In genomic region chr12:116691636-116692035, GRCh38 we compare ENCODE assay signal across 31 cellular contexts.
"Had no signal": no experiment of that assay in that cellular context is flagged by ENCODE, and none has a peak within 500 bp of the region (broad histone marks: within the 10 kb centered on the region; RNA-seq: fewer than 3 reads in every experiment).

No MANE protein-coding gene starts in this region.

- FAIRE-seq: islet of Langerhans, kidney had no signal

- H2AFZ ChIP-seq: neural progenitor cell, parathyroid adenoma had no signal

- ATAC-seq: left colon; left lung; lower lobe of right lung; natural killer cell; sciatic nerve; stimulated activated naive B cell treated with anti-CD40 and anti-IgM and Interleukin-4, amounts not matched to agents 10 μg/mL and 1 μg/mL and 100 μg/mL, for 72 hours; stimulated activated naive CD8-positive, alpha-beta T cell treated with anti-CD3 and anti-CD28 coated beads, Interleukin-15, Interleukin-2, amounts not matched to agents 100 U/mL and 50 U/mL, for 24 hours had no signal

- DNase-seq: hypothalamus; immature natural killer cell; kidney; left colon; left lung; lower lobe of right lung; mammary epithelial cell; mesenchymal stem cell; naive B cell; natural killer cell; nephron progenitor cell; occipital lobe; stimulated activated CD4-positive, alpha-beta T cell treated with anti-CD3 and anti-CD28 coated beads, Interleukin-12 subunit alpha, Interleukin-12 subunit beta, amount 100 ng/mL, for 4 hours; stimulated activated CD4-positive, alpha-beta T cell treated with anti-CD3 and anti-CD28 coated beads, Interleukin-15, amount 100 ng/mL, for 24 hours; stimulated activated CD4-positive, alpha-beta T cell treated with anti-CD3 and anti-CD28 coated beads, Interleukin-2, amount 100 ng/mL, for 24 hours; stimulated activated CD4-positive, alpha-beta T cell treated with anti-CD3 and anti-CD28 coated beads, Interleukin-4, amount 100 ng/mL, for 1 hour; stimulated activated naive B cell treated with anti-CD40 and anti-IgM and Interleukin-4, amounts not matched to agents 10 μg/mL and 1 μg/mL and 100 μg/mL, for 72 hours; stimulated activated naive CD8-positive, alpha-beta T cell treated with anti-CD3 and anti-CD28 coated beads, Interleukin-15, Interleukin-2, amounts not matched to agents 100 U/mL and 50 U/mL, for 24 hours; stomach; testis; thyroid gland; transverse colon; upper lobe of left lung had no signal

- H3K27ac ChIP-seq: left lung, lower lobe of right lung, neural progenitor cell, neutrophil, parathyroid adenoma, right atrium auricular region, skin epidermis, stomach, testis, thyroid gland, transverse colon, upper lobe of left lung, vagina had no signal

- H3K4me1 ChIP-seq: parathyroid adenoma had no signal

- H3K27me3 ChIP-seq: testis, thyroid gland, upper lobe of left lung, vagina had no signal

- H3K4me3 ChIP-seq: left lung, lower lobe of right lung, neural progenitor cell, right atrium auricular region, skin epidermis, stomach, testis, thyroid gland, transverse colon, upper lobe of left lung, vagina had no signal

- H3K9me3 ChIP-seq: left lung, lower lobe of right lung, neutrophil, right atrium auricular region, stomach, testis, thyroid gland, transverse colon, upper lobe of left lung, vagina had no signal

- H3K9ac ChIP-seq: neural progenitor cell, parathyroid adenoma had no signal

- H3K79me2 ChIP-seq: parathyroid adenoma had no signal

- H3K4me2 ChIP-seq: neural progenitor cell had no signal

- H3K36me3 ChIP-seq: left lung, lower lobe of right lung, neural progenitor cell, neutrophil, right atrium auricular region, stomach, thyroid gland, transverse colon, upper lobe of left lung, vagina had no signal
